In genomic region chr2:239143858-239144712, GRCh38 we compare ENCODE assay signal across 8 cellular contexts.
DNase-seq lines count a peak whose midpoint lies in the region; ATAC-seq and TF ChIP-seq lines count a peak whose summit lies in the region.

No MANE protein-coding gene starts in this region.

- no peak overlapping the region for H3K4me3 ChIP-seq in Peyer's patch
- no peak overlapping the region for H3K4me3 ChIP-seq in right lobe of liver
- H3K4me3 ChIP-seq in thoracic aorta, result no peak overlapping the region

- intact Hi-C loops in right lobe of liver (cut with DNase I), result no loop called here

- H3K27me3 ChIP-seq in Peyer's patch (no peaks in the 10 kb centered on the region), right lobe of liver (no peaks in the 10 kb centered on the region), thoracic aorta (replicated peaks; ENCODE audit: insufficient read depth) (no peaks in the 10 kb centered on the region)

- DNase-seq in Ammon's horn (ENCODE audit: low spot score), result peak; percentile 84
- DNase-seq in Peyer's patch, result no peak
- peak; percentile 42 for DNase-seq in cerebellum (ENCODE audit: low spot score)
- peak in 1 of 3 donors; percentile 56 for DNase-seq in right lobe of liver
- no peak for DNase-seq in thoracic aorta (ENCODE audit: low spot score)
- no peak for DNase-seq in NCI-H187 treated with DMSO at 0.1 percent for 48 hours (lab: John Stamatoyannopoulos, UW)

- no peak overlapping the region for H3K27ac ChIP-seq in Peyer's patch
- no peak overlapping the region for H3K27ac ChIP-seq in right lobe of liver
- H3K27ac ChIP-seq in thoracic aorta, result no peak overlapping the region

- TF ChIP-seq CTCF in GM12874 (IDR thresholded peaks at IDR 0.05; ENCODE audit: insufficient read depth, low read depth, low read length) (peak; percentile 82), Peyer's patch (IDR thresholded peaks at IDR 0.05) (peak in 5 of 6 experiments; percentile 21 to 52 (median 48)), right lobe of liver (IDR thresholded peaks at IDR 0.05) (peak; percentile 42 to 61 (median 58)), thoracic aorta (IDR thresholded peaks at IDR 0.05) (peak; percentile 61)

- H3K9me3 ChIP-seq in Peyer's patch (no peaks in the 10 kb centered on the region), right lobe of liver (no peaks in the 10 kb centered on the region), thoracic aorta (no peaks in the 10 kb centered on the region)

- H3K36me3 ChIP-seq in Peyer's patch (peaks cover 0 to 62% (median 0%) of the 10 kb centered on the region in 3 donors), right lobe of liver (peaks cover 0 to 7% (median 0%) of the 10 kb centered on the region in 4 donors), thoracic aorta (peaks cover 16% of the 10 kb centered on the region)

- ATAC-seq in right lobe of liver, result peak; percentile 53 to 73 (median 66)
- ATAC-seq in thoracic aorta (ENCODE audit: insufficient number of reproducible peaks, low FRiP score, low read depth), result no peak
- no peak for ATAC-seq in GM18873 (IDR thresholded peaks at IDR 0.05; ENCODE audit: low FRiP score, unreplicated experiment)

- TF ChIP-seq POLR2A in Peyer's patch (IDR thresholded peaks at IDR 0.05), result no peak
- TF ChIP-seq POLR2A in right lobe of liver (IDR thresholded peaks at IDR 0.05), result no peak

- 77% methylated on average over 7 of the region's 29 CpGs for WGBS in right lobe of liver (ENCODE audit: insufficient coverage, low coverage, low lambda C conversion rate, missing lambda C conversion rate)

- no peaks in the 10 kb centered on the region for H3K4me1 ChIP-seq in Peyer's patch
- no peaks in the 10 kb centered on the region for H3K4me1 ChIP-seq in right lobe of liver
- H3K4me1 ChIP-seq in thoracic aorta (ENCODE audit: control insufficient read depth in 1 of 2, low read depth in 2 of 2), result peaks cover 5 to 12% of the 10 kb centered on the region in 2 donors

Comparison
In these comparisons a context has a peak if more than half of its experiments do, and no peak if none do; other contexts are left out.
1. DNase-seq: peak in Ammon's horn (single experiment) and cerebellum (single experiment); none in Peyer's patch (0 of 3), thoracic aorta (single experiment) and NCI-H187 treated with DMSO at 0.1 percent for 48 hours (single experiment).
2. ATAC-seq: peak in right lobe of liver (4 of 4); none in thoracic aorta (single experiment) and GM18873 (single experiment).
3. Peak in every context shown above with its lines, with median percentiles within 50 percentile points of each other: CTCF ChIP-seq.